Comparison of ENCODE assay signal across 12 cellular contexts in genomic region chr5:28473531-28474107, GRCh38.
DNase-seq lines count a peak whose midpoint lies in the region; ATAC-seq and TF ChIP-seq lines count a peak whose summit lies in the region.
"Had no signal": no experiment of that assay in that cellular context is flagged by ENCODE, and none has a peak within 500 bp of the region (broad histone marks: within the 10 kb centered on the region; RNA-seq: fewer than 3 reads in every experiment).

No MANE protein-coding gene starts in this region.

- H3K56ac ChIP-seq in mesendoderm (ENCODE audit: low read length), result no peak overlapping the region

- H3K36me3 ChIP-seq in GM23338 (ENCODE audit: insufficient read depth), result no peaks in the 10 kb centered on the region
- no peaks in the 10 kb centered on the region for H3K36me3 ChIP-seq in mesendoderm (ENCODE audit: control insufficient read depth, insufficient read depth, low read length)
- no peaks in the 10 kb centered on the region for H3K36me3 ChIP-seq in stomach
- H3K36me3 ChIP-seq: MG63, SJSA1 had no signal

- H3K4me3 Mint-ChIP-seq in GM23338 (no peak overlapping the region), T-helper 17 cell (no peak overlapping the region)
- H3K4me3 Mint-ChIP-seq: natural killer cell treated with Interleukin-12 subunit alpha and Interleukin-12 subunit beta and Interleukin-15 and Interleukin-18, amount 100 ng/mL, for 72 hours had no signal

- H2BK120ac ChIP-seq in mesendoderm (ENCODE audit: low read depth, low read length), result no peak overlapping the region

- no peaks in the 10 kb centered on the region for H3K9me3 Mint-ChIP-seq in GM23338

- H3K79me2 ChIP-seq in GM23338 (replicated peaks; ENCODE audit: insufficient read depth) (no peaks in the 10 kb centered on the region), mesendoderm (ENCODE audit: control insufficient read depth, insufficient read depth, low read length) (no peaks in the 10 kb centered on the region)

- H3K18ac ChIP-seq in mesendoderm (ENCODE audit: low read length), result no peak overlapping the region

- no peak overlapping the region for H4K5ac ChIP-seq in mesendoderm (ENCODE audit: low read length)

- H3K9ac ChIP-seq in mesendoderm (ENCODE audit: low read length), result no peak overlapping the region

- DNase-seq in GM23338 (ENCODE audit: low spot score) (peak; percentile 67), NAMALWA (ENCODE audit: low spot score) (peak; percentile 13), astrocyte of the spinal cord (ENCODE audit: low read depth, low spot score) (peak; percentile 35), mesendoderm (peak; percentile 74), foreskin fibroblast (no peak), stomach (no peak), T-helper 17 cell (no peak), Right ventricle myocardium inferior (ENCODE audit: missing footprints) (no peak)
- DNase-seq: hippocampal formation, MG63 had no signal

- no peaks in the 10 kb centered on the region for H3K36me3 Mint-ChIP-seq in GM23338 (ENCODE audit: low read depth)
- no peaks in the 10 kb centered on the region for H3K36me3 Mint-ChIP-seq in T-helper 17 cell (ENCODE audit: low read depth)
- H3K36me3 Mint-ChIP-seq: natural killer cell treated with Interleukin-12 subunit alpha and Interleukin-12 subunit beta and Interleukin-15 and Interleukin-18, amount 100 ng/mL, for 72 hours had no signal

- H3K27ac Mint-ChIP-seq in GM23338 (no peak overlapping the region), T-helper 17 cell (no peak overlapping the region)
- H3K27ac Mint-ChIP-seq: natural killer cell treated with Interleukin-12 subunit alpha and Interleukin-12 subunit beta and Interleukin-15 and Interleukin-18, amount 100 ng/mL, for 72 hours had no signal

- H3K4me3 ChIP-seq in GM23338, result no peak overlapping the region
- no peak overlapping the region for H3K4me3 ChIP-seq in astrocyte of the spinal cord (ENCODE audit: low read depth, low read length)
- H3K4me3 ChIP-seq in mesendoderm (ENCODE audit: low read length), result no peak overlapping the region
- H3K4me3 ChIP-seq in foreskin fibroblast (ENCODE audit: low read depth in 1 of 2, low read length in 2 of 2), result no peak overlapping the region
- no peak overlapping the region for H3K4me3 ChIP-seq in stomach
- H3K4me3 ChIP-seq: MG63, SJSA1 had no signal

- intact Hi-C loops in stomach (cut with DNase I; ENCODE audit: low total_unique reads) (no loop called here), Right ventricle myocardium inferior (cut with DNase I) (no loop called here)

- H3K27ac ChIP-seq in GM23338 (ENCODE audit: low read depth) (no peak overlapping the region), mesendoderm (ENCODE audit: low read depth, low read length) (no peak overlapping the region), stomach (no peak overlapping the region)
- H3K27ac ChIP-seq: SJSA1 had no signal

- H2AFZ ChIP-seq in GM23338, result no peak overlapping the region

- H3K27me3 ChIP-seq in GM23338 (ENCODE audit: insufficient read depth) (no peaks in the 10 kb centered on the region), mesendoderm (ENCODE audit: insufficient read depth, low read length, poor library complexity) (no peaks in the 10 kb centered on the region), stomach (no peaks in the 10 kb centered on the region)
- H3K27me3 ChIP-seq: MG63, SJSA1 had no signal

- no peak for TF ChIP-seq EP300 in stomach (IDR thresholded peaks at IDR 0.05)

- no peak overlapping the region for H2BK15ac ChIP-seq in mesendoderm (replicated peaks; ENCODE audit: low read depth)

- H3K4me1 Mint-ChIP-seq in GM23338 (peaks cover 5% of the 10 kb centered on the region), T-helper 17 cell (no peaks in the 10 kb centered on the region)

- no peak overlapping the region for H2AK5ac ChIP-seq in mesendoderm (ENCODE audit: low read length)

- no peaks in the 10 kb centered on the region for H3K9me2 ChIP-seq in GM23338 (ENCODE audit: insufficient read depth)

- no CpG with 5 or more reads among the region's 4 CpGs for WGBS in mesendoderm (ENCODE audit: extremely low coverage, insufficient coverage, low lambda C conversion rate)
- WGBS in stomach, 5 donors, result 45 to 55% (median 53%) methylated on average over 4 of the region's 4 CpGs

- peak; percentile 70 to 75 for TF ChIP-seq CTCF in GM23338 (conservative IDR thresholded peaks at IDR 0.05; ENCODE audit: low read depth in 2 of 2)
- peak; percentile 50 for TF ChIP-seq CTCF in astrocyte of the spinal cord (IDR thresholded peaks at IDR 0.05; ENCODE audit: low read depth, low read length)
- no peak for TF ChIP-seq CTCF in foreskin fibroblast (IDR thresholded peaks at IDR 0.05; ENCODE audit: low read depth, low read length)
- peak in 1 of 7 experiments; percentile 9 for TF ChIP-seq CTCF in stomach (IDR thresholded peaks at IDR 0.05)

- in situ Hi-C loops in astrocyte of the spinal cord (cut with HindIII; ENCODE audit: low sequenced_read_pairs), result no loop called here

- no peaks in the 10 kb centered on the region for H3K79me1 ChIP-seq in mesendoderm (ENCODE audit: low read length)

- H3K23ac ChIP-seq in mesendoderm (ENCODE audit: low read length), result no peak overlapping the region

- H3K9me3 ChIP-seq in stomach, result no peaks in the 10 kb centered on the region
- no peaks in the 10 kb centered on the region for H3K9me3 ChIP-seq in T-helper 17 cell (ENCODE audit: control insufficient read depth, low read length, poor library complexity, severe bottlenecking)
- H3K9me3 ChIP-seq: MG63, SJSA1 had no signal

- no peak overlapping the region for H2BK5ac ChIP-seq in mesendoderm (ENCODE audit: low read length)

- no peaks in the 10 kb centered on the region for H4K20me1 ChIP-seq in GM23338 (replicated peaks; ENCODE audit: insufficient read depth)

- H4K8ac ChIP-seq in mesendoderm (ENCODE audit: low read depth, low read length), result no peak overlapping the region

- no peak for TF ChIP-seq POLR2A in stomach (IDR thresholded peaks at IDR 0.05)

- no peaks in the 10 kb centered on the region for H3K27me3 Mint-ChIP-seq in GM23338 (ENCODE audit: insufficient read depth, low read depth, poor library complexity)
- H3K27me3 Mint-ChIP-seq in T-helper 17 cell, result no peaks in the 10 kb centered on the region
- H3K27me3 Mint-ChIP-seq: natural killer cell treated with Interleukin-12 subunit alpha and Interleukin-12 subunit beta and Interleukin-15 and Interleukin-18, amount 100 ng/mL, for 72 hours had no signal

- H3K4me1 ChIP-seq in GM23338 (ENCODE audit: insufficient read depth) (no peaks in the 10 kb centered on the region; the same call in 1 of the 2 replicates), mesendoderm (ENCODE audit: control insufficient read depth, low read depth, low read length) (no peaks in the 10 kb centered on the region), stomach (no peaks in the 10 kb centered on the region)
- H3K4me1 ChIP-seq: SJSA1 had no signal

- H3K4me2 ChIP-seq in GM23338 (no peak overlapping the region), mesendoderm (ENCODE audit: low read length) (no peak overlapping the region)

- no peak overlapping the region for H3K4ac ChIP-seq in mesendoderm (ENCODE audit: low read depth, low read length)

- ATAC-seq in GM23338, result peak; percentile 79
- ATAC-seq in T-helper 17 cell, result no peak
- ATAC-seq in Right ventricle myocardium inferior, result no peak
- ATAC-seq: natural killer cell treated with Interleukin-12 subunit alpha and Interleukin-12 subunit beta and Interleukin-15 and Interleukin-18, amount 100 ng/mL, for 72 hours had no signal

- H3F3A ChIP-seq in GM23338 (replicated peaks; ENCODE audit: low read depth), result no peaks in the 10 kb centered on the region

Comparison
In these comparisons a context has a peak if more than half of its experiments do, and no peak if none do; other contexts are left out.
1. DNase-seq: peak in GM23338 (single experiment), NAMALWA (single experiment), astrocyte of the spinal cord (single experiment) and mesendoderm (single experiment); none in foreskin fibroblast (0 of 2), stomach (single experiment), T-helper 17 cell (0 of 3) and Right ventricle myocardium inferior (single experiment).